In the genomic region with DNA sequence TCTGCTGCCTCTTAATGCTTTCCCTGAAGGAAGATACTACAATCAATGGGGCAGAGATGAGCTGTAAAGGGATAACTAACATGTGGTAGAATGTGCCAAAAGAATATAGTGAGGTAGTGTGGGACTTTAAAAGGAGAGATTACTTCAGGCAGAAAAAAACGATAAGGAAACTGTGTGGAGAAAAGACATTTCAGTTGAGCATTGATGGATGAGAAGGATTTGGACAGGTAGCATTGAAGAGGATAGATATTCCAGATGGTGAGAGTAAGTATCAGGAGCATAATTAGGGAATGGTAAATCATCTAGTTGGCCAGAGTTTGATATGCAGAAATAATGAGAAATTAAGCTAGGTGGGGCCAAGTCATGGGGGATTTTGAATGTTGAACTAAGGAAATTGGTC, we compare ENCODE assay signal across 25 cellular contexts.
"Had no signal": no experiment of that assay in that cellular context is flagged by ENCODE, and none has a peak within 500 bp of the region (broad histone marks: within the 10 kb centered on the region; RNA-seq: fewer than 3 reads in every experiment).

No MANE protein-coding gene starts in this region.

- ATAC-seq: naive thymus-derived CD4-positive, alpha-beta T cell; natural killer cell treated with Interleukin-12 subunit alpha and Interleukin-12 subunit beta and Interleukin-15 and Interleukin-18, amount 100 ng/mL, for 72 hours; pancreas; right cardiac atrium; stimulated activated effector memory CD8-positive, alpha-beta T cell treated with anti-CD3 and anti-CD28 coated beads, Interleukin-12 subunit alpha, Interleukin-12 subunit beta, amount 100 ng/mL, for 72 hours had no signal

- H3K27me3 ChIP-seq: pancreas, sigmoid colon, spleen, testis, thyroid gland, transverse colon, upper lobe of left lung, vagina had no signal

- H3K9me3 ChIP-seq: left ventricle myocardium inferior, pancreas, prostate gland, sigmoid colon, spleen, testis, thyroid gland, transverse colon, upper lobe of left lung, vagina had no signal

- H3K36me3 ChIP-seq: pancreas, prostate gland, thyroid gland, upper lobe of left lung, vagina had no signal

- H3K4me1 ChIP-seq: prostate gland, sigmoid colon, spleen, testis, transverse colon, upper lobe of left lung, vagina had no signal

- H3K27ac ChIP-seq: left ventricle myocardium inferior, pancreas, prostate gland, sigmoid colon, spleen, testis, thyroid gland, transverse colon, upper lobe of left lung, vagina had no signal

- H3K4me3 ChIP-seq: left ventricle myocardium inferior, lung, pancreas, prostate gland, sigmoid colon, spleen, testis, thyroid gland, transverse colon, upper lobe of left lung, vagina had no signal

- DNase-seq: hypothalamus; immature natural killer cell; kidney; left ventricle myocardium inferior; mesendoderm; naive thymus-derived CD4-positive, alpha-beta T cell; pancreas; posterior cingulate gyrus; retina; right cardiac atrium; sigmoid colon; small intestine; spleen; stimulated activated CD4-positive, alpha-beta T cell treated with anti-CD3 and anti-CD28 coated beads, Interleukin-4, amount 100 ng/mL, for 24 hours; stimulated activated naive CD4-positive, alpha-beta T cell; testis; thyroid gland; transverse colon; upper lobe of left lung had no signal

- FAIRE-seq: islet of Langerhans, kidney, pancreas, small intestine had no signal
